In genomic region chr10:124672181-124672638, GRCh38 we compare ENCODE assay signal across 10 cellular contexts.
DNase-seq lines count a peak whose midpoint lies in the region; ATAC-seq and TF ChIP-seq lines count a peak whose summit lies in the region.
"Had no signal": no experiment of that assay in that cellular context is flagged by ENCODE, and none has a peak within 500 bp of the region (broad histone marks: within the 10 kb centered on the region; RNA-seq: fewer than 3 reads in every experiment).

No MANE protein-coding gene starts in this region.

- H3K27ac Mint-ChIP-seq in CD4-positive, CD25-positive, alpha-beta regulatory T cell = peak overlapping the region in 2 of 3 donors; percentile 92 to 98
- peak overlapping the region; percentile 82 to 89 for H3K27ac Mint-ChIP-seq in T-cell

- peak overlapping the region in 3 of 4 donors; percentile 1 to 37 (median 35) for H3K4me3 Mint-ChIP-seq in CD4-positive, CD25-positive, alpha-beta regulatory T cell
- peak overlapping the region in 1 of 3 donors; percentile 88 for H3K4me3 Mint-ChIP-seq in T-cell

- peak overlapping the region; percentile 34 for H3K27ac ChIP-seq in CD4-positive, CD25-positive, alpha-beta regulatory T cell (ENCODE audit: insufficient read depth, low read length, poor library complexity, severe bottlenecking)
- H3K27ac ChIP-seq in right atrium auricular region = peak overlapping the region; percentile 32 to 47
- H3K27ac ChIP-seq: cardiac muscle cell had no signal

- peaks cover 90% of the 10 kb centered on the region for H3K4me1 ChIP-seq in CD4-positive, CD25-positive, alpha-beta regulatory T cell (ENCODE audit: control insufficient read depth, insufficient read depth, low read length, poor library complexity, severe bottlenecking)
- peaks cover 0 to 99% of the 10 kb centered on the region in 2 donors for H3K4me1 ChIP-seq in right atrium auricular region

- peaks cover 4% of the 10 kb centered on the region for H3K27me3 Mint-ChIP-seq in CD4-positive, CD25-positive, alpha-beta regulatory T cell
- no peaks in the 10 kb centered on the region for H3K27me3 Mint-ChIP-seq in T-cell

- no peaks in the 10 kb centered on the region for H3K9me3 ChIP-seq in CD4-positive, CD25-positive, alpha-beta regulatory T cell (ENCODE audit: control insufficient read depth in 2 of 2, low read length in 2 of 2)
- H3K9me3 ChIP-seq in right atrium auricular region = no peaks in the 10 kb centered on the region

- ATAC-seq in CD4-positive, CD25-positive, alpha-beta regulatory T cell (ENCODE audit: low read depth in 2 of 2) = no peak
- peak in 2 of 4 experiments; percentile 11 to 14 for ATAC-seq in T-cell (replicated peaks in 1 of 4)

- H3K9me3 Mint-ChIP-seq in CD4-positive, CD25-positive, alpha-beta regulatory T cell = no peaks in the 10 kb centered on the region
- no peaks in the 10 kb centered on the region for H3K9me3 Mint-ChIP-seq in T-cell

- POLR2A ChIA-PET in T-cell (lab: Charles Lee) = interaction anchor here in 1 of 2 donors (0.6 kb wide), 1 partner anchor 35 kb away, joined by 4 read pairs; no protein-coding TSS in a partner anchor

- DNase-seq in CD4-positive, CD25-positive, alpha-beta regulatory T cell = no peak
- no peak for DNase-seq in T-cell
- no peak for DNase-seq in right atrium auricular region (ENCODE audit: low spot score)
- DNase-seq in putamen (ENCODE audit: low spot score) = peak; percentile 86
- no peak for DNase-seq in A172 (ENCODE audit: low spot score)
- DNase-seq in NCI-H510A (lab: John Stamatoyannopoulos, UW) = no peak
- DNase-seq in COLO668 (lab: John Stamatoyannopoulos, UW; ENCODE audit: unreplicated experiment) = no peak
- DNase-seq in stimulated activated naive CD4-positive, alpha-beta T cell treated with Interleukin-2 at 50 U/mL for 16 hours (lab: John Stamatoyannopoulos, UW) = no peak
- DNase-seq: NCI-H748 treated with DMSO at 0.1 percent for 48 hours had no signal

- peaks cover 14 to 96% (median 69%) of the 10 kb centered on the region in 4 donors for H3K4me1 Mint-ChIP-seq in CD4-positive, CD25-positive, alpha-beta regulatory T cell
- peaks cover 86 to 97% (median 93%) of the 10 kb centered on the region in 3 donors for H3K4me1 Mint-ChIP-seq in T-cell

- peaks cover 49% of the 10 kb centered on the region for H3K36me3 ChIP-seq in CD4-positive, CD25-positive, alpha-beta regulatory T cell (ENCODE audit: control insufficient read depth, insufficient read depth, low read length)
- H3K36me3 ChIP-seq in right atrium auricular region = no peaks in the 10 kb centered on the region
- H3K36me3 ChIP-seq: cardiac muscle cell had no signal

- no peak overlapping the region for H3K4me3 ChIP-seq in CD4-positive, CD25-positive, alpha-beta regulatory T cell (ENCODE audit: low read depth, low read length)
- H3K4me3 ChIP-seq in right atrium auricular region = no peak overlapping the region
- H3K4me3 ChIP-seq: cardiac muscle cell had no signal

- no peak for TF ChIP-seq CTCF in right atrium auricular region (IDR thresholded peaks at IDR 0.05)

- CTCF ChIA-PET in T-cell (lab: Charles Lee) = interaction anchor here (0.6 to 1.9 kb wide), 12 partner anchors 16 to 393 kb away, joined by 3 to 9 read pairs (median 4); no protein-coding TSS in a partner anchor

- no peaks in the 10 kb centered on the region for H3K27me3 ChIP-seq in CD4-positive, CD25-positive, alpha-beta regulatory T cell (ENCODE audit: control insufficient read depth, insufficient read depth, low read length)
- no peaks in the 10 kb centered on the region for H3K27me3 ChIP-seq in right atrium auricular region
- H3K27me3 ChIP-seq: cardiac muscle cell had no signal

- H3K36me3 Mint-ChIP-seq in CD4-positive, CD25-positive, alpha-beta regulatory T cell = peaks cover 30% of the 10 kb centered on the region
- H3K36me3 Mint-ChIP-seq in T-cell = peaks cover 19% of the 10 kb centered on the region
